22 cellular contexts compared by ENCODE assay signal in genomic region chr18:11810379-11810778, GRCh38.
"Had no signal": no experiment of that assay in that cellular context is flagged by ENCODE, and none has a peak within 500 bp of the region (broad histone marks: within the 10 kb centered on the region; RNA-seq: fewer than 3 reads in every experiment).

No MANE protein-coding gene starts in this region.

- H3K27me3 ChIP-seq: MG63 had no signal

- H3K4me2 ChIP-seq: SK-N-SH had no signal

- H3K9ac ChIP-seq: SK-N-SH had no signal

- H3K36me3 ChIP-seq: MG63 had no signal

- DNase-seq: Karpas-422, KG1, MG63, NCI-H1092, NCI-H1105 treated with DMSO at 0.1 percent for 48 hours, NCI-H1436, NCI-H187, NCI-H2029, NCI-H2081 treated with DMSO at 0.1 percent for 48 hours, NCI-H2171, NCI-H226, NCI-H446, NCI-H510A, NCI-H524 treated with DMSO at 0.1 percent for 48 hours, NCI-H69, NCI-H774, PC-3, SHP77, SK-N-SH, SW 1271 had no signal

- H3K4me3 ChIP-seq: MG63 had no signal

- ATAC-seq: Panc1, PC-3 had no signal

- H3K9me3 ChIP-seq: MG63, SK-N-SH had no signal

- H3K27ac ChIP-seq: RWPE1 had no signal
